In the genomic region with DNA sequence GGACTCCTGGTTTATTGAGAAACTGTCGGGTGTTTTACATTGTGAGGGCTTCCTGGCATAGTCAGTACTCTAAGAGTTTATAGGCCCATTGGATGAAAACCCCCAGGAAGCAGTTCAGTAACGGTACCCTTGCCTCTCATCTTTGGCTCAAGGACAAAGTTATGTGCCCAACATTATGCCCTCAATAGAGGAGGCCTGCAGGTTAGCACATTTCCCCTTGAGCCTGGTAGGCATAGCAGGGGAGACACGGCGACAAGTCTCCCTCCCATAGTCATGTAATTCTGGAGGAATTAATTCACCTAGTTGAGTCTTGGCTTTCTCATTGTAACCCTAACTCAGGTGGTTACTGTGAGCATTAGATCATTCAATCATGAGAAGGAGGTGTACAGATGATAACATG, we compare ENCODE assay signal across 28 cellular contexts.
"Had no signal": no experiment of that assay in that cellular context is flagged by ENCODE, and none has a peak within 500 bp of the region (broad histone marks: within the 10 kb centered on the region; RNA-seq: fewer than 3 reads in every experiment).

No MANE protein-coding gene starts in this region.

- H3K4me1 ChIP-seq: parathyroid adenoma, prostate gland, spleen, transverse colon, uterus had no signal

- H3K36me3 Mint-ChIP-seq: natural killer cell had no signal

- H3K4me2 ChIP-seq: neural progenitor cell, smooth muscle cell had no signal

- H3K4me1 Mint-ChIP-seq: stimulated activated effector memory CD8-positive, alpha-beta T cell treated with anti-CD3 and anti-CD28 coated beads, Interleukin-12 subunit alpha, Interleukin-12 subunit beta, amount 100 ng/mL, for 72 hours; stimulated activated naive B cell treated with anti-CD40 and anti-IgM and Interleukin-4, amounts not matched to agents 10 μg/mL and 1 μg/mL and 100 μg/mL, for 72 hours had no signal

- H2AFZ ChIP-seq: neural progenitor cell, parathyroid adenoma had no signal

- H3K27me3 ChIP-seq: neural progenitor cell, ovary, right atrium auricular region, spleen, stomach, tibial artery, transverse colon, upper lobe of right lung, uterus had no signal

- H3K4me3 Mint-ChIP-seq: naive thymus-derived CD4-positive, alpha-beta T cell; natural killer cell; nephron; neural progenitor cell; stimulated activated effector memory CD8-positive, alpha-beta T cell treated with anti-CD3 and anti-CD28 coated beads, Interleukin-12 subunit alpha, Interleukin-12 subunit beta, amount 100 ng/mL, for 72 hours; stimulated activated naive B cell treated with anti-CD40 and anti-IgM and Interleukin-4, amounts not matched to agents 10 μg/mL and 1 μg/mL and 100 μg/mL, for 72 hours; stimulated activated naive CD8-positive, alpha-beta T cell treated with anti-CD3 and anti-CD28 coated beads, Interleukin-15, Interleukin-2, amounts not matched to agents 100 ng/mL and 50 ng/mL, for 24 hours; type B pancreatic cell had no signal

- H3K27ac Mint-ChIP-seq: naive thymus-derived CD4-positive, alpha-beta T cell; nephron; neural progenitor cell; stimulated activated effector memory CD8-positive, alpha-beta T cell treated with anti-CD3 and anti-CD28 coated beads, Interleukin-12 subunit alpha, Interleukin-12 subunit beta, amount 100 ng/mL, for 72 hours; stimulated activated naive B cell treated with anti-CD40 and anti-IgM and Interleukin-4, amounts not matched to agents 10 μg/mL and 1 μg/mL and 100 μg/mL, for 72 hours; stimulated activated naive CD8-positive, alpha-beta T cell treated with anti-CD3 and anti-CD28 coated beads, Interleukin-15, Interleukin-2, amounts not matched to agents 100 ng/mL and 50 ng/mL, for 24 hours; type B pancreatic cell had no signal

- H3K27ac ChIP-seq: neural progenitor cell, ovary, parathyroid adenoma, prostate gland, right atrium auricular region, skin epidermis, spleen, stomach, tibial artery, transverse colon, upper lobe of right lung, uterus had no signal

- H3K36me3 ChIP-seq: neural progenitor cell, ovary, prostate gland, right atrium auricular region, transverse colon, uterus had no signal

- DNase-seq: naive thymus-derived CD4-positive, alpha-beta T cell; natural killer cell; occipital lobe; ovary; retina; spleen; stimulated activated CD4-positive, alpha-beta T cell treated with anti-CD3 and anti-CD28 coated beads, Interleukin-15, amount 100 ng/mL, for 24 hours; stimulated activated CD4-positive, alpha-beta T cell treated with anti-CD3 and anti-CD28 coated beads, Interleukin-2, amount 100 ng/mL, for 24 hours; stimulated activated CD4-positive, alpha-beta T cell treated with anti-CD3 and anti-CD28 coated beads, Interleukin-2, amount 100 ng/mL, for 48 hours; stimulated activated CD4-positive, alpha-beta T cell treated with anti-CD3 and anti-CD28 coated beads, Interleukin-4, amount 100 ng/mL, for 24 hours; stimulated activated naive B cell treated with anti-CD40 and anti-IgM and Interleukin-4, amounts not matched to agents 10 μg/mL and 1 μg/mL and 100 μg/mL, for 72 hours; stimulated activated naive CD4-positive, alpha-beta T cell treated with Interleukin-2 at 50 U/mL for 16 hours; stomach; tibial artery; transverse colon; upper lobe of right lung; uterus had no signal

- H3K79me2 ChIP-seq: parathyroid adenoma had no signal

- H3K27me3 Mint-ChIP-seq: naive thymus-derived CD4-positive, alpha-beta T cell; stimulated activated naive B cell treated with anti-CD40 and anti-IgM and Interleukin-4, amounts not matched to agents 10 μg/mL and 1 μg/mL and 100 μg/mL, for 72 hours; stimulated activated naive CD8-positive, alpha-beta T cell treated with anti-CD3 and anti-CD28 coated beads, Interleukin-15, Interleukin-2, amounts not matched to agents 100 ng/mL and 50 ng/mL, for 24 hours; type B pancreatic cell had no signal

- H3K4me3 ChIP-seq: neural progenitor cell, ovary, prostate gland, right atrium auricular region, skin epidermis, smooth muscle cell, spleen, stomach, tibial artery, transverse colon, upper lobe of right lung, uterus had no signal

- ATAC-seq: naive thymus-derived CD4-positive, alpha-beta T cell; natural killer cell; sciatic nerve; stimulated activated effector memory CD8-positive, alpha-beta T cell treated with anti-CD3 and anti-CD28 coated beads, Interleukin-12 subunit alpha, Interleukin-12 subunit beta, amount 100 ng/mL, for 72 hours; stimulated activated naive B cell treated with anti-CD40 and anti-IgM and Interleukin-4, amounts not matched to agents 10 μg/mL and 1 μg/mL and 100 μg/mL, for 72 hours; upper lobe of right lung had no signal

- H3K9ac ChIP-seq: neural progenitor cell, parathyroid adenoma had no signal

- H3K9me3 Mint-ChIP-seq: natural killer cell; neural progenitor cell; stimulated activated effector memory CD8-positive, alpha-beta T cell treated with anti-CD3 and anti-CD28 coated beads, Interleukin-12 subunit alpha, Interleukin-12 subunit beta, amount 100 ng/mL, for 72 hours; stimulated activated naive B cell treated with anti-CD40 and anti-IgM and Interleukin-4, amounts not matched to agents 10 μg/mL and 1 μg/mL and 100 μg/mL, for 72 hours; stimulated activated naive CD8-positive, alpha-beta T cell treated with anti-CD3 and anti-CD28 coated beads, Interleukin-15, Interleukin-2, amounts not matched to agents 100 ng/mL and 50 ng/mL, for 24 hours; type B pancreatic cell had no signal

- H3K9me3 ChIP-seq: ovary, prostate gland, right atrium auricular region, spleen, stomach, tibial artery, transverse colon, upper lobe of right lung, uterus had no signal
